ENCODE assay signal across 8 cellular contexts in genomic region chr3:119700269-119700919, GRCh38. TPM values are rescaled to one million over a fixed set of nuclear protein-coding genes. Genes with fewer than 3 reads are reported as not detected.
A peak's percentile ranks its signal among the peaks of the same experiment; 100 is the strongest.
DNase-seq lines count a peak whose midpoint lies in the region; ATAC-seq and TF ChIP-seq lines count a peak whose summit lies in the region.

No MANE protein-coding gene starts in this region.

- no peaks in the 10 kb centered on the region for H3K27me3 ChIP-seq in HL-60 (ENCODE audit: insufficient read depth, poor library complexity, severe bottlenecking)

- no peak for TF ChIP-seq CTCF in HL-60 (IDR thresholded peaks at IDR 0.05; ENCODE audit: insufficient read depth, low read length)

- H3K4me3 ChIP-seq in HL-60 (replicated peaks; ENCODE audit: insufficient read depth, low read length), result no peak overlapping the region

- DNase-seq in A172 (ENCODE audit: low spot score) (peak; percentile 87), HL-60 (ENCODE audit: low read depth in 1 of 2, low spot score in 1 of 2) (peak; percentile 36 to 50), astrocyte of the hippocampus (ENCODE audit: low read depth, low spot score) (peak; percentile 22), DMS153 treated with DMSO at 0.1 percent for 48 hours (lab: John Stamatoyannopoulos, UW; ENCODE audit: unreplicated experiment) (no peak), C1 segment of cervical spinal cord (lab: John Stamatoyannopoulos, UW) (no peak), NCI-H1694 (lab: John Stamatoyannopoulos, UW) (no peak)
- DNase-seq in stimulated activated CD4-positive, alpha-beta T cell treated with anti-CD3 and anti-CD28 coated beads, Interleukin-2, amount 100 ng/mL, for 4 hours (ENCODE audit: low read depth), result peak; percentile 24

- peak; percentile 26 for ATAC-seq in GM18868 (IDR thresholded peaks at IDR 0.05; ENCODE audit: unreplicated experiment)

- H3K27ac ChIP-seq in HL-60 (replicated peaks), result peak overlapping the region; percentile 4

RNA-seq across cellular contexts. Expression of gene CFAP91, which starts 2.4 kb away (rescaled TPM):
- 1.8 and 2.2 TPM in 2 replicates for total RNA-seq in A172 (2014; rRNA removed; shearing (Covaris generic))

RNA-seq across cellular contexts. Expression of gene COX17, which starts 23.2 kb away (rescaled TPM):
- total RNA-seq in A172 (2014; rRNA removed; shearing (Covaris generic)), result 46.2 and 58.3 TPM in 2 replicates

RNA-seq across cellular contexts. Expression of gene POPDC2, which starts 40.0 kb away (rescaled TPM):
- not detected in 2 replicates for total RNA-seq in A172 (2014; rRNA removed; shearing (Covaris generic))

Comparison
In these comparisons a context has a peak if more than half of its experiments do, and no peak if none do; other contexts are left out.
1. DNase-seq: peak in A172 (single experiment), HL-60 (2 of 2), astrocyte of the hippocampus (single experiment) and stimulated activated CD4-positive, alpha-beta T cell treated with anti-CD3 and anti-CD28 coated beads, Interleukin-2, amount 100 ng/mL, for 4 hours (single experiment); none in DMS153 treated with DMSO at 0.1 percent for 48 hours (single experiment), C1 segment of cervical spinal cord (0 of 14) and NCI-H1694 (single experiment).